Comparison of ENCODE assay signal across 1 cellular context in genomic region chr4:68349361-68350360, GRCh38.
TF ChIP-seq lines count a peak whose summit lies in the region.

TSS of gene YTHDC1 (minus strand) at chr4:68350090. CDS start at chr4:68349753, 337 bp downstream.

TF ChIP-seq in GM12878, 131 proteins besides CTCF, POLR2A, EP300 and RAD21 (continued from another document and continues in another):
- TF ChIP-seq IRF5 (IDR thresholded peaks at IDR 0.05; ENCODE audit: borderline replicate concordance) (no peak), TCF12 (IDR thresholded peaks at IDR 0.05; ENCODE audit: low read depth, low read length) (peak; percentile 72; the same call in 1 of the 2 replicates), LARP7 (IDR thresholded peaks at IDR 0.05) (peak; percentile 86), CBX5 (IDR thresholded peaks at IDR 0.05; ENCODE audit: low read depth) (0 out of 2 replicates have a peak, but pooled peaks have one; percentile 45), HDAC2 (IDR thresholded peaks at IDR 0.05) (no peak), CHD2 (IDR thresholded peaks at IDR 0.05; ENCODE audit: borderline replicate concordance, low read depth, low read length) (peak; percentile 89), RAD51 (IDR thresholded peaks at IDR 0.05) (no peak), RELA (IDR thresholded peaks at IDR 0.05; ENCODE audit: borderline replicate concordance, partially characterized antibody) (peak; percentile 49), MTA2 (IDR thresholded peaks at IDR 0.05; ENCODE audit: low read depth) (no peak), BACH1 (IDR thresholded peaks at IDR 0.05; ENCODE audit: borderline replicate concordance) (peak; percentile 64), CEBPZ (IDR thresholded peaks at IDR 0.05; ENCODE audit: low read depth, low read length) (no peak), PKNOX1 (IDR thresholded peaks at IDR 0.05) (peak; percentile 69), ZBTB4 (CRISPR knock-in tag; IDR thresholded peaks at IDR 0.05) (no peak), BCL3 (IDR thresholded peaks at IDR 0.05; ENCODE audit: borderline replicate concordance, insufficient read depth, low read depth, low read length, poor library complexity, severe bottlenecking) (no peak), TCF3 (IDR thresholded peaks at IDR 0.05; ENCODE audit: borderline replicate concordance, insufficient read depth, low read depth, low read length) (0 out of 2 replicates have a peak, but pooled peaks have one; percentile 47), EED (IDR thresholded peaks at IDR 0.05; ENCODE audit: low read depth) (peak; percentile 77), NBN (IDR thresholded peaks at IDR 0.05) (peak; percentile 95), FOXK2 (IDR thresholded peaks at IDR 0.05) (no peak), ZNF217 (IDR thresholded peaks at IDR 0.05) (no peak), ASH2L (IDR thresholded peaks at IDR 0.05; ENCODE audit: borderline replicate concordance, low read depth) (no peak), IRF3 (IDR thresholded peaks at IDR 0.05) (0 out of 2 replicates have a peak, but pooled peaks have one; percentile 1), ZNF24 (IDR thresholded peaks at IDR 0.05) (no peak), FOS (IDR thresholded peaks at IDR 0.05; ENCODE audit: borderline replicate concordance, extremely low read depth, insufficient read length) (no peak), NR2C2 (IDR thresholded peaks at IDR 0.05; ENCODE audit: borderline replicate concordance, control insufficient read depth, insufficient read length, low read depth) (no peak), NR2C1 (IDR thresholded peaks at IDR 0.05) (no peak), PAX5 (IDR thresholded peaks at IDR 0.05; ENCODE audit: borderline replicate concordance, low read depth, low read length) (0 out of 2 replicates have a peak, but pooled peaks have one; percentile 24), MEF2B (IDR thresholded peaks at IDR 0.05; ENCODE audit: partially characterized antibody, poor library complexity, severe bottlenecking) (no peak), BCL11A (IDR thresholded peaks at IDR 0.05; ENCODE audit: low read depth, low read length) (no peak), HDAC6 (IDR thresholded peaks at IDR 0.05; ENCODE audit: unreplicated experiment) (no peak), ZNF384 (IDR thresholded peaks at IDR 0.05; ENCODE audit: borderline replicate concordance, low read depth, low read length) (no peak), NKRF (conservative IDR thresholded peaks at IDR 0.05) (peak; percentile 71), E2F8 (IDR thresholded peaks at IDR 0.05; ENCODE audit: low read depth, partially characterized antibody) (no peak), GABPA (IDR thresholded peaks at IDR 0.05; ENCODE audit: low read depth) (peak; percentile 48; the same call in 1 of the 2 replicates), FOXM1 (IDR thresholded peaks at IDR 0.05; ENCODE audit: low read depth, low read length) (no peak), SIX5 (IDR thresholded peaks at IDR 0.05; ENCODE audit: low read depth, low read length, severe bottlenecking) (no peak), MYB (IDR thresholded peaks at IDR 0.05; ENCODE audit: borderline replicate concordance, low read depth, low read length) (no peak), SKIL (IDR thresholded peaks at IDR 0.05; ENCODE audit: low read depth, poor library complexity, severe bottlenecking) (no peak), PBX3 (IDR thresholded peaks at IDR 0.05; ENCODE audit: insufficient replicate concordance, low read depth, low read length) (no peak), HCFC1 (IDR thresholded peaks at IDR 0.05; ENCODE audit: low read length) (peak; percentile 54; the same call in 1 of the 2 replicates), CBFB (IDR thresholded peaks at IDR 0.05; ENCODE audit: low read depth) (0 out of 2 replicates have a peak, but pooled peaks have one; percentile 55), IKZF1 (conservative IDR thresholded peaks at IDR 0.05) (peak; percentile 80), NFYA (IDR thresholded peaks at IDR 0.05; ENCODE audit: borderline replicate concordance, low read depth, low read length) (no peak)
